In the genomic region with DNA sequence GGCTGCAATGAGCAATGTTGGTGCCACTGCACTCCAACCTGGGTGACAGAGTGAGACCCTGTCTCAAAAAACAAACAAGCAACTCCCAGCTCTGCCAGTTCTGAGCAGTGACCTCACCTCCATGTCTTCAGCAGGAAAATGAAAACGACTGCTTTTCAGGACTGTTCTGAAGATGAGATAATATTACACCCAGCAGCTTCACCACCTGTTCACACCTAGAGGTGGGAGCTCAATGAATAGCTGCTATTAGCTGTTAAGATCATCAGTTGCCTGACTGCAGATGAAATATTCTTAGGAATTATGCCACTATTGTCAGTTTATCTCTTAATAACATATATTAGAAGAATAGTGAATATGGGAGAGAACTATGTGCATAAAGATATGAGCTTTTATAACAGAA, we compare ENCODE assay signal across 20 cellular contexts.
"Had no signal": no experiment of that assay in that cellular context is flagged by ENCODE, and none has a peak within 500 bp of the region (broad histone marks: within the 10 kb centered on the region; RNA-seq: fewer than 3 reads in every experiment).

No MANE protein-coding gene starts in this region.

- H3K27me3 ChIP-seq: body of pancreas, cardiac muscle cell, heart left ventricle, sigmoid colon, stomach, vagina had no signal

- H3K36me3 ChIP-seq: cardiac muscle cell, heart left ventricle, sigmoid colon, stomach, vagina had no signal

- DNase-seq: activated gamma-delta T cell treated with Interleukin-2 at 50 U/mL for 16 hours; activated T-cell treated with anti-CD3 and anti-CD28 coated beads, Interleukin-2, amount 50 U/mL, for 1 hour; anterior cingulate cortex; body of pancreas; effector CD4-positive, alpha-beta T cell; left cardiac atrium; midbrain; natural killer cell; sigmoid colon; stimulated activated CD4-positive, alpha-beta T cell treated with anti-CD3 and anti-CD28 coated beads, Interleukin-15, amount 100 ng/mL, for 24 hours; stomach; trophoblast cell had no signal

- H3K9me3 ChIP-seq: body of pancreas, heart left ventricle, sigmoid colon, stomach, vagina had no signal

- FAIRE-seq: endometrium, islet of Langerhans had no signal

- H3K4me3 ChIP-seq: body of pancreas, cardiac muscle cell, heart left ventricle, sigmoid colon, smooth muscle cell, stomach, vagina had no signal

- H3K27ac ChIP-seq: body of pancreas, cardiac muscle cell, heart left ventricle, sigmoid colon, stomach, vagina had no signal

- H3K4me2 ChIP-seq: smooth muscle cell had no signal

- H3K4me1 ChIP-seq: body of pancreas, vagina had no signal

- ATAC-seq: body of pancreas; heart left ventricle; left cardiac atrium; natural killer cell; stimulated activated memory B cell treated with anti-CD40 and anti-IgM and Interleukin-4, amounts not matched to agents 10 μg/mL and 1 μg/mL and 100 μg/mL, for 72 hours; WTC11 had no signal
